Comparison of ENCODE assay signal across 1 cellular context in genomic region chr16:87780385-87780989, GRCh38.
TF ChIP-seq lines count a peak whose summit lies in the region.

No MANE protein-coding gene starts in this region.

TF ChIP-seq in K562, 482 proteins besides CTCF, POLR2A, EP300 and RAD21 (continued from another document and continues in another):
- no peak for TF ChIP-seq MGA (IDR thresholded peaks at IDR 0.05)
- no peak for TF ChIP-seq TAF15 (IDR thresholded peaks at IDR 0.05; ENCODE audit: low read depth, low read length)
- TF ChIP-seq ZNF445 (CRISPR knock-in tag; IDR thresholded peaks at IDR 0.05; ENCODE audit: low read depth) = no peak
- no peak for TF ChIP-seq CHD1 (IDR thresholded peaks at IDR 0.05; ENCODE audit: low read length)
- TF ChIP-seq, protein P1, sequence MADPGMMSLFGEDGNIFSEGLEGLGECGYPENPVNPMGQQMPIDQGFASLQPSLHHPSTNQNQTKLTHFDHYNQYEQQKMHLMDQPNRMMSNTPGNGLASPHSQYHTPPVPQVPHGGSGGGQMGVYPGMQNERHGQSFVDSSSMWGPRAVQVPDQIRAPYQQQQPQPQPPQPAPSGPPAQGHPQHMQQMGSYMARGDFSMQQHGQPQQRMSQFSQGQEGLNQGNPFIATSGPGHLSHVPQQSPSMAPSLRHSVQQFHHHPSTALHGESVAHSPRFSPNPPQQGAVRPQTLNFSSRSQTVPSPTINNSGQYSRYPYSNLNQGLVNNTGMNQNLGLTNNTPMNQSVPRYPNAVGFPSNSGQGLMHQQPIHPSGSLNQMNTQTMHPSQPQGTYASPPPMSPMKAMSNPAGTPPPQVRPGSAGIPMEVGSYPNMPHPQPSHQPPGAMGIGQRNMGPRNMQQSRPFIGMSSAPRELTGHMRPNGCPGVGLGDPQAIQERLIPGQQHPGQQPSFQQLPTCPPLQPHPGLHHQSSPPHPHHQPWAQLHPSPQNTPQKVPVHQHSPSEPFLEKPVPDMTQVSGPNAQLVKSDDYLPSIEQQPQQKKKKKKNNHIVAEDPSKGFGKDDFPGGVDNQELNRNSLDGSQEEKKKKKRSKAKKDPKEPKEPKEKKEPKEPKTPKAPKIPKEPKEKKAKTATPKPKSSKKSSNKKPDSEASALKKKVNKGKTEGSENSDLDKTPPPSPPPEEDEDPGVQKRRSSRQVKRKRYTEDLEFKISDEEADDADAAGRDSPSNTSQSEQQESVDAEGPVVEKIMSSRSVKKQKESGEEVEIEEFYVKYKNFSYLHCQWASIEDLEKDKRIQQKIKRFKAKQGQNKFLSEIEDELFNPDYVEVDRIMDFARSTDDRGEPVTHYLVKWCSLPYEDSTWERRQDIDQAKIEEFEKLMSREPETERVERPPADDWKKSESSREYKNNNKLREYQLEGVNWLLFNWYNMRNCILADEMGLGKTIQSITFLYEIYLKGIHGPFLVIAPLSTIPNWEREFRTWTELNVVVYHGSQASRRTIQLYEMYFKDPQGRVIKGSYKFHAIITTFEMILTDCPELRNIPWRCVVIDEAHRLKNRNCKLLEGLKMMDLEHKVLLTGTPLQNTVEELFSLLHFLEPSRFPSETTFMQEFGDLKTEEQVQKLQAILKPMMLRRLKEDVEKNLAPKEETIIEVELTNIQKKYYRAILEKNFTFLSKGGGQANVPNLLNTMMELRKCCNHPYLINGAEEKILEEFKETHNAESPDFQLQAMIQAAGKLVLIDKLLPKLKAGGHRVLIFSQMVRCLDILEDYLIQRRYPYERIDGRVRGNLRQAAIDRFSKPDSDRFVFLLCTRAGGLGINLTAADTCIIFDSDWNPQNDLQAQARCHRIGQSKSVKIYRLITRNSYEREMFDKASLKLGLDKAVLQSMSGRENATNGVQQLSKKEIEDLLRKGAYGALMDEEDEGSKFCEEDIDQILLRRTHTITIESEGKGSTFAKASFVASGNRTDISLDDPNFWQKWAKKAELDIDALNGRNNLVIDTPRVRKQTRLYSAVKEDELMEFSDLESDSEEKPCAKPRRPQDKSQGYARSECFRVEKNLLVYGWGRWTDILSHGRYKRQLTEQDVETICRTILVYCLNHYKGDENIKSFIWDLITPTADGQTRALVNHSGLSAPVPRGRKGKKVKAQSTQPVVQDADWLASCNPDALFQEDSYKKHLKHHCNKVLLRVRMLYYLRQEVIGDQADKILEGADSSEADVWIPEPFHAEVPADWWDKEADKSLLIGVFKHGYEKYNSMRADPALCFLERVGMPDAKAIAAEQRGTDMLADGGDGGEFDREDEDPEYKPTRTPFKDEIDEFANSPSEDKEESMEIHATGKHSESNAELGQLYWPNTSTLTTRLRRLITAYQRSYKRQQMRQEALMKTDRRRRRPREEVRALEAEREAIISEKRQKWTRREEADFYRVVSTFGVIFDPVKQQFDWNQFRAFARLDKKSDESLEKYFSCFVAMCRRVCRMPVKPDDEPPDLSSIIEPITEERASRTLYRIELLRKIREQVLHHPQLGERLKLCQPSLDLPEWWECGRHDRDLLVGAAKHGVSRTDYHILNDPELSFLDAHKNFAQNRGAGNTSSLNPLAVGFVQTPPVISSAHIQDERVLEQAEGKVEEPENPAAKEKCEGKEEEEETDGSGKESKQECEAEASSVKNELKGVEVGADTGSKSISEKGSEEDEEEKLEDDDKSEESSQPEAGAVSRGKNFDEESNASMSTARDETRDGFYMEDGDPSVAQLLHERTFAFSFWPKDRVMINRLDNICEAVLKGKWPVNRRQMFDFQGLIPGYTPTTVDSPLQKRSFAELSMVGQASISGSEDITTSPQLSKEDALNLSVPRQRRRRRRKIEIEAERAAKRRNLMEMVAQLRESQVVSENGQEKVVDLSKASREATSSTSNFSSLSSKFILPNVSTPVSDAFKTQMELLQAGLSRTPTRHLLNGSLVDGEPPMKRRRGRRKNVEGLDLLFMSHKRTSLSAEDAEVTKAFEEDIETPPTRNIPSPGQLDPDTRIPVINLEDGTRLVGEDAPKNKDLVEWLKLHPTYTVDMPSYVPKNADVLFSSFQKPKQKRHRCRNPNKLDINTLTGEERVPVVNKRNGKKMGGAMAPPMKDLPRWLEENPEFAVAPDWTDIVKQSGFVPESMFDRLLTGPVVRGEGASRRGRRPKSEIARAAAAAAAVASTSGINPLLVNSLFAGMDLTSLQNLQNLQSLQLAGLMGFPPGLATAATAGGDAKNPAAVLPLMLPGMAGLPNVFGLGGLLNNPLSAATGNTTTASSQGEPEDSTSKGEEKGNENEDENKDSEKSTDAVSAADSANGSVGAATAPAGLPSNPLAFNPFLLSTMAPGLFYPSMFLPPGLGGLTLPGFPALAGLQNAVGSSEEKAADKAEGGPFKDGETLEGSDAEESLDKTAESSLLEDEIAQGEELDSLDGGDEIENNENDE (IDR thresholded peaks at IDR 0.05; ENCODE audit: low read depth, low read length) = no peak
- no peak for TF ChIP-seq HDAC3 (IDR thresholded peaks at IDR 0.05; ENCODE audit: borderline replicate concordance, partially characterized antibody)
- no peak for TF ChIP-seq HMGXB4 (CRISPR knock-in tag; IDR thresholded peaks at IDR 0.05)
- TF ChIP-seq, protein P2, sequence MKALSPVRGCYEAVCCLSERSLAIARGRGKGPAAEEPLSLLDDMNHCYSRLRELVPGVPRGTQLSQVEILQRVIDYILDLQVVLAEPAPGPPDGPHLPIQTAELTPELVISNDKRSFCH (CRISPR knock-in tag; IDR thresholded peaks at IDR 0.05) = no peak
- TF ChIP-seq, protein P2 (tag; IDR thresholded peaks at IDR 0.05) = no peak
- TF ChIP-seq RBM34 (IDR thresholded peaks at IDR 0.05; ENCODE audit: borderline replicate concordance, insufficient read depth, low read length) = no peak
- TF ChIP-seq SAP30 (IDR thresholded peaks at IDR 0.05; ENCODE audit: borderline replicate concordance, insufficient read depth, low read depth, low read length, poor library complexity, severe bottlenecking) = no peak
- TF ChIP-seq SMARCC2 (IDR thresholded peaks at IDR 0.05; ENCODE audit: low read depth) = no peak
- TF ChIP-seq FIP1L1 (IDR thresholded peaks at IDR 0.05; ENCODE audit: low read depth, low read length, poor library complexity, severe bottlenecking) = no peak
- TF ChIP-seq ZNF175 (CRISPR knock-in tag; IDR thresholded peaks at IDR 0.05; ENCODE audit: low read depth) = no peak
- 0 out of 2 replicates have a peak, but pooled peaks have one; percentile 15 for TF ChIP-seq SMAD3 (CRISPR knock-in tag; conservative IDR thresholded peaks at IDR 0.05)
- TF ChIP-seq, protein P3, sequence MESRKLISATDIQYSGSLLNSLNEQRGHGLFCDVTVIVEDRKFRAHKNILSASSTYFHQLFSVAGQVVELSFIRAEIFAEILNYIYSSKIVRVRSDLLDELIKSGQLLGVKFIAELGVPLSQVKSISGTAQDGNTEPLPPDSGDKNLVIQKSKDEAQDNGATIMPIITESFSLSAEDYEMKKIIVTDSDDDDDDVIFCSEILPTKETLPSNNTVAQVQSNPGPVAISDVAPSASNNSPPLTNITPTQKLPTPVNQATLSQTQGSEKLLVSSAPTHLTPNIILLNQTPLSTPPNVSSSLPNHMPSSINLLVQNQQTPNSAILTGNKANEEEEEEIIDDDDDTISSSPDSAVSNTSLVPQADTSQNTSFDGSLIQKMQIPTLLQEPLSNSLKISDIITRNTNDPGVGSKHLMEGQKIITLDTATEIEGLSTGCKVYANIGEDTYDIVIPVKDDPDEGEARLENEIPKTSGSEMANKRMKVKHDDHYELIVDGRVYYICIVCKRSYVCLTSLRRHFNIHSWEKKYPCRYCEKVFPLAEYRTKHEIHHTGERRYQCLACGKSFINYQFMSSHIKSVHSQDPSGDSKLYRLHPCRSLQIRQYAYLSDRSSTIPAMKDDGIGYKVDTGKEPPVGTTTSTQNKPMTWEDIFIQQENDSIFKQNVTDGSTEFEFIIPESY (CRISPR knock-in tag; IDR thresholded peaks at IDR 0.05) = peak; percentile 27; the same call in 1 of the 2 replicates
- no peak for TF ChIP-seq HDAC8 (tag; IDR thresholded peaks at IDR 0.05)
- no peak for TF ChIP-seq KLF1 (tag; IDR thresholded peaks at IDR 0.05)
- TF ChIP-seq GABPB1 (CRISPR knock-in tag; IDR thresholded peaks at IDR 0.05) = no peak
- no peak for TF ChIP-seq POLR3G (IDR thresholded peaks at IDR 0.05; ENCODE audit: extremely low read depth, insufficient read length, insufficient replicate concordance)
- TF ChIP-seq ZNF277 (CRISPR knock-in tag; IDR thresholded peaks at IDR 0.05; ENCODE audit: borderline replicate concordance) = no peak
- peak; percentile 25; the same call in 1 of the 2 replicates for TF ChIP-seq ZNF12 (CRISPR knock-in tag; IDR thresholded peaks at IDR 0.05)
- TF ChIP-seq RBFOX2 (IDR thresholded peaks at IDR 0.05; ENCODE audit: low read depth, low read length) = peak; percentile 42; the same call in 1 of the 2 replicates
